In genomic region chr22:33438273-33438672, GRCh38 we compare ENCODE assay signal across 11 cellular contexts.
DNase-seq lines count a peak whose midpoint lies in the region; ATAC-seq, FAIRE-seq and TF ChIP-seq lines count a peak whose summit lies in the region.
"Had no signal": no experiment of that assay in that cellular context is flagged by ENCODE, and none has a peak within 500 bp of the region (broad histone marks: within the 10 kb centered on the region; RNA-seq: fewer than 3 reads in every experiment).

No MANE protein-coding gene starts in this region.

- H3K27ac ChIP-seq in RWPE1 = no peak overlapping the region
- no peak overlapping the region for H3K27ac ChIP-seq in foreskin keratinocyte

- POLR2A ChIA-PET in activated CD4-positive, alpha-beta T cell treated with anti-CD3 and anti-CD28 coated beads for 36 hours (lab: Charles Lee) = no interaction called here
- POLR2A ChIA-PET in RWPE1 (lab: Yijun Ruan, JAX; ENCODE audit: low non-redundant PET) = no interaction called here

- intact Hi-C loops in activated CD4-positive, alpha-beta T cell treated with anti-CD3 and anti-CD28 coated beads for 36 hours (cut with DNase I, micrococcal nuclease) = no loop called here

- H3K27ac Mint-ChIP-seq in activated CD4-positive, alpha-beta T cell treated with anti-CD3 and anti-CD28 coated beads for 36 hours = no peak overlapping the region
- H3K27ac Mint-ChIP-seq: CD4-positive, alpha-beta memory T cell had no signal

- H3K9me3 Mint-ChIP-seq in activated CD4-positive, alpha-beta T cell treated with anti-CD3 and anti-CD28 coated beads for 36 hours (ENCODE audit: low read depth) = peaks cover 5% of the 10 kb centered on the region

- FAIRE-seq in urothelium cell line (lab: Jason Lieb, UNC) = peak; percentile 93

- H3K36me3 Mint-ChIP-seq in activated CD4-positive, alpha-beta T cell treated with anti-CD3 and anti-CD28 coated beads for 36 hours (ENCODE audit: low read depth) = no peaks in the 10 kb centered on the region
- H3K36me3 Mint-ChIP-seq: CD4-positive, alpha-beta memory T cell had no signal

- TF ChIP-seq CTCF in RWPE1 (conservative IDR thresholded peaks at IDR 0.05; ENCODE audit: low read depth) (no peak), foreskin keratinocyte (conservative IDR thresholded peaks at IDR 0.05) (peak; percentile 51)

- H3K27me3 Mint-ChIP-seq in activated CD4-positive, alpha-beta T cell treated with anti-CD3 and anti-CD28 coated beads for 36 hours = peaks cover 6% of the 10 kb centered on the region
- H3K27me3 Mint-ChIP-seq: CD4-positive, alpha-beta memory T cell had no signal

- peak; percentile 8 for DNase-seq in activated CD4-positive, alpha-beta T cell treated with anti-CD3 and anti-CD28 coated beads for 36 hours
- no peak for DNase-seq in activated CD4-positive, alpha-beta T cell treated with anti-CD3 and anti-CD28 coated beads, Interleukin-2, amount 50 U/mL, for 48 hours
- DNase-seq in RWPE1 (ENCODE audit: low spot score) = peak; percentile 4
- DNase-seq in foreskin keratinocyte = peak; percentile 97 to 98
- peak; percentile 87 for DNase-seq in urothelium cell line (ENCODE audit: low spot score)
- DNase-seq in SK-N-DZ (ENCODE audit: low spot score) = no peak
- DNase-seq: CD4-positive, alpha-beta memory T cell; central memory CD4-positive, alpha-beta T cell; NCI-H446 treated with DMSO at 0.1 percent for 48 hours had no signal

- CTCF ChIA-PET in activated CD4-positive, alpha-beta T cell treated with anti-CD3 and anti-CD28 coated beads for 36 hours (lab: Charles Lee) = interaction anchor here (0.6 kb wide), 1 partner anchor 100 kb away, joined by 3 read pairs; no protein-coding TSS in a partner anchor
- CTCF ChIA-PET in RWPE1 (lab: Yijun Ruan, JAX) = no interaction called here

- peaks cover 5% of the 10 kb centered on the region for H3K27me3 ChIP-seq in foreskin keratinocyte

- H3K4me1 Mint-ChIP-seq in activated CD4-positive, alpha-beta T cell treated with anti-CD3 and anti-CD28 coated beads for 36 hours = no peaks in the 10 kb centered on the region
- H3K4me1 Mint-ChIP-seq: CD4-positive, alpha-beta memory T cell had no signal

- ATAC-seq in activated CD4-positive, alpha-beta T cell treated with anti-CD3 and anti-CD28 coated beads for 36 hours = peak; percentile 33
- ATAC-seq in foreskin keratinocyte (peak; percentile 97), GM18502 (IDR thresholded peaks at IDR 0.05; ENCODE audit: poor library complexity, unreplicated experiment) (no peak), GM21526 (IDR thresholded peaks at IDR 0.05; ENCODE audit: low FRiP score, unreplicated experiment) (no peak)

- peaks cover 3% of the 10 kb centered on the region for H3K4me1 ChIP-seq in foreskin keratinocyte

- H3K4me3 Mint-ChIP-seq in activated CD4-positive, alpha-beta T cell treated with anti-CD3 and anti-CD28 coated beads for 36 hours = no peak overlapping the region
- H3K4me3 Mint-ChIP-seq: CD4-positive, alpha-beta memory T cell had no signal

Comparison
In these comparisons a context has a peak if more than half of its experiments do, and no peak if none do; other contexts are left out.
1. DNase-seq: peak in activated CD4-positive, alpha-beta T cell treated with anti-CD3 and anti-CD28 coated beads for 36 hours (single experiment), RWPE1 (single experiment), foreskin keratinocyte (2 of 2) and urothelium cell line (single experiment); none in activated CD4-positive, alpha-beta T cell treated with anti-CD3 and anti-CD28 coated beads, Interleukin-2, amount 50 U/mL, for 48 hours (0 of 2) and SK-N-DZ (single experiment).
2. ATAC-seq: peak in activated CD4-positive, alpha-beta T cell treated with anti-CD3 and anti-CD28 coated beads for 36 hours (single experiment) and foreskin keratinocyte (single experiment); none in GM18502 (single experiment) and GM21526 (single experiment).